14 cellular contexts compared by ENCODE assay signal in genomic region chr13:26616126-26616525, GRCh38. TPM values are rescaled to one million over a fixed set of nuclear protein-coding genes. Genes with fewer than 3 reads are reported as not detected.
DNase-seq lines count a peak whose midpoint lies in the region; ATAC-seq and TF ChIP-seq lines count a peak whose summit lies in the region.
"Had no signal": no experiment of that assay in that cellular context is flagged by ENCODE, and none has a peak within 500 bp of the region (broad histone marks: within the 10 kb centered on the region; RNA-seq: fewer than 3 reads in every experiment).

No MANE protein-coding gene starts in this region.

- no peak for TF ChIP-seq CTCF in fibroblast of villous mesenchyme (IDR thresholded peaks at IDR 0.05; ENCODE audit: insufficient read depth, low read depth, low read length)

- no peak overlapping the region for H3K4me3 ChIP-seq in fibroblast of villous mesenchyme (ENCODE audit: low read depth, low read length)
- H3K4me3 ChIP-seq: SJSA1 had no signal

- DNase-seq in AG08396 (ENCODE audit: low spot score): peak; percentile 20
- DNase-seq in HT1080 (ENCODE audit: low read depth): peak; percentile 79
- peak; percentile 61 for DNase-seq in amniotic epithelial cell (ENCODE audit: low read depth)
- peak; percentile 28 for DNase-seq in fibroblast of villous mesenchyme (ENCODE audit: low read depth)
- no peak for DNase-seq in central memory CD4-positive, alpha-beta T cell
- DNase-seq: activated CD4-positive, alpha-beta T cell treated with anti-CD3 and anti-CD28 coated beads, Interleukin-2, amount 50 U/mL, for 1 hour; activated T-cell treated with anti-CD3 and anti-CD28 coated beads, Interleukin-2, amount 50 U/mL, for 48 hours; Kasumi-1; left cardiac atrium; stimulated activated naive B cell treated with anti-CD40 and anti-IgM and Interleukin-4, amounts not matched to agents 10 μg/mL and 1 μg/mL and 100 μg/mL, for 72 hours had no signal

- ATAC-seq in GM18870 (IDR thresholded peaks at IDR 0.05; ENCODE audit: unreplicated experiment) (no peak), GM18861 (IDR thresholded peaks at IDR 0.05; ENCODE audit: unreplicated experiment) (no peak), GM18511 (IDR thresholded peaks at IDR 0.05; ENCODE audit: unreplicated experiment) (no peak)
- ATAC-seq: stimulated activated naive B cell treated with anti-CD40 and anti-IgM and Interleukin-4, amounts not matched to agents 10 μg/mL and 1 μg/mL and 100 μg/mL, for 72 hours had no signal

RNA-seq across cellular contexts. Expression of gene WASF3, which starts 58.6 kb away (rescaled TPM):
- total RNA-seq in HT1080 (2014; rRNA removed; shearing (Covaris generic)): 5.9 and 6.5 TPM in 2 replicates
- 10.9 and 15.7 TPM in 2 replicates for polyA plus RNA-seq in HT1080 (2015; cell fraction: cytosol; rRNA removed)
- 10.9 and 12.8 TPM in 2 replicates for polyA plus RNA-seq in HT1080 (2015; cell fraction: nucleus; rRNA removed)
- total RNA-seq in fibroblast of villous mesenchyme: 9.0 and 14.2 TPM in 2 replicates
